In genomic region chr1:154608522-154609294, GRCh38 we compare ENCODE assay signal across 1 cellular context.
TF ChIP-seq lines count a peak whose summit lies in the region.

No MANE protein-coding gene starts in this region.

TF ChIP-seq in H1, 55 proteins besides CTCF, POLR2A, EP300 and RAD21:
- no peak for TF ChIP-seq TCF12 (IDR thresholded peaks at IDR 0.05; ENCODE audit: low read depth, low read length)
- no peak for TF ChIP-seq RFX5 (IDR thresholded peaks at IDR 0.05; ENCODE audit: borderline replicate concordance, low read depth, low read length)
- no peak for TF ChIP-seq RNF2 (IDR thresholded peaks at IDR 0.05; ENCODE audit: borderline replicate concordance, low read depth, low read length, missing control alignments, poor library complexity, severe bottlenecking)
- TF ChIP-seq FOSL1 (IDR thresholded peaks at IDR 0.05; ENCODE audit: insufficient read depth, low read depth, low read length): no peak
- TF ChIP-seq SP1 (IDR thresholded peaks at IDR 0.05; ENCODE audit: low read depth, low read length): no peak
- no peak for TF ChIP-seq YY1 (IDR thresholded peaks at IDR 0.05; ENCODE audit: low read depth, low read length)
- TF ChIP-seq NRF1 (IDR thresholded peaks at IDR 0.05; ENCODE audit: low read depth, low read length): no peak
- TF ChIP-seq POU5F1 (IDR thresholded peaks at IDR 0.05; ENCODE audit: low read depth, low read length): no peak
- no peak for TF ChIP-seq GABPA (IDR thresholded peaks at IDR 0.05; ENCODE audit: borderline replicate concordance, insufficient read depth, low read length)
- TF ChIP-seq JUND (IDR thresholded peaks at IDR 0.05; ENCODE audit: low read length): no peak
- TF ChIP-seq, protein P1, sequence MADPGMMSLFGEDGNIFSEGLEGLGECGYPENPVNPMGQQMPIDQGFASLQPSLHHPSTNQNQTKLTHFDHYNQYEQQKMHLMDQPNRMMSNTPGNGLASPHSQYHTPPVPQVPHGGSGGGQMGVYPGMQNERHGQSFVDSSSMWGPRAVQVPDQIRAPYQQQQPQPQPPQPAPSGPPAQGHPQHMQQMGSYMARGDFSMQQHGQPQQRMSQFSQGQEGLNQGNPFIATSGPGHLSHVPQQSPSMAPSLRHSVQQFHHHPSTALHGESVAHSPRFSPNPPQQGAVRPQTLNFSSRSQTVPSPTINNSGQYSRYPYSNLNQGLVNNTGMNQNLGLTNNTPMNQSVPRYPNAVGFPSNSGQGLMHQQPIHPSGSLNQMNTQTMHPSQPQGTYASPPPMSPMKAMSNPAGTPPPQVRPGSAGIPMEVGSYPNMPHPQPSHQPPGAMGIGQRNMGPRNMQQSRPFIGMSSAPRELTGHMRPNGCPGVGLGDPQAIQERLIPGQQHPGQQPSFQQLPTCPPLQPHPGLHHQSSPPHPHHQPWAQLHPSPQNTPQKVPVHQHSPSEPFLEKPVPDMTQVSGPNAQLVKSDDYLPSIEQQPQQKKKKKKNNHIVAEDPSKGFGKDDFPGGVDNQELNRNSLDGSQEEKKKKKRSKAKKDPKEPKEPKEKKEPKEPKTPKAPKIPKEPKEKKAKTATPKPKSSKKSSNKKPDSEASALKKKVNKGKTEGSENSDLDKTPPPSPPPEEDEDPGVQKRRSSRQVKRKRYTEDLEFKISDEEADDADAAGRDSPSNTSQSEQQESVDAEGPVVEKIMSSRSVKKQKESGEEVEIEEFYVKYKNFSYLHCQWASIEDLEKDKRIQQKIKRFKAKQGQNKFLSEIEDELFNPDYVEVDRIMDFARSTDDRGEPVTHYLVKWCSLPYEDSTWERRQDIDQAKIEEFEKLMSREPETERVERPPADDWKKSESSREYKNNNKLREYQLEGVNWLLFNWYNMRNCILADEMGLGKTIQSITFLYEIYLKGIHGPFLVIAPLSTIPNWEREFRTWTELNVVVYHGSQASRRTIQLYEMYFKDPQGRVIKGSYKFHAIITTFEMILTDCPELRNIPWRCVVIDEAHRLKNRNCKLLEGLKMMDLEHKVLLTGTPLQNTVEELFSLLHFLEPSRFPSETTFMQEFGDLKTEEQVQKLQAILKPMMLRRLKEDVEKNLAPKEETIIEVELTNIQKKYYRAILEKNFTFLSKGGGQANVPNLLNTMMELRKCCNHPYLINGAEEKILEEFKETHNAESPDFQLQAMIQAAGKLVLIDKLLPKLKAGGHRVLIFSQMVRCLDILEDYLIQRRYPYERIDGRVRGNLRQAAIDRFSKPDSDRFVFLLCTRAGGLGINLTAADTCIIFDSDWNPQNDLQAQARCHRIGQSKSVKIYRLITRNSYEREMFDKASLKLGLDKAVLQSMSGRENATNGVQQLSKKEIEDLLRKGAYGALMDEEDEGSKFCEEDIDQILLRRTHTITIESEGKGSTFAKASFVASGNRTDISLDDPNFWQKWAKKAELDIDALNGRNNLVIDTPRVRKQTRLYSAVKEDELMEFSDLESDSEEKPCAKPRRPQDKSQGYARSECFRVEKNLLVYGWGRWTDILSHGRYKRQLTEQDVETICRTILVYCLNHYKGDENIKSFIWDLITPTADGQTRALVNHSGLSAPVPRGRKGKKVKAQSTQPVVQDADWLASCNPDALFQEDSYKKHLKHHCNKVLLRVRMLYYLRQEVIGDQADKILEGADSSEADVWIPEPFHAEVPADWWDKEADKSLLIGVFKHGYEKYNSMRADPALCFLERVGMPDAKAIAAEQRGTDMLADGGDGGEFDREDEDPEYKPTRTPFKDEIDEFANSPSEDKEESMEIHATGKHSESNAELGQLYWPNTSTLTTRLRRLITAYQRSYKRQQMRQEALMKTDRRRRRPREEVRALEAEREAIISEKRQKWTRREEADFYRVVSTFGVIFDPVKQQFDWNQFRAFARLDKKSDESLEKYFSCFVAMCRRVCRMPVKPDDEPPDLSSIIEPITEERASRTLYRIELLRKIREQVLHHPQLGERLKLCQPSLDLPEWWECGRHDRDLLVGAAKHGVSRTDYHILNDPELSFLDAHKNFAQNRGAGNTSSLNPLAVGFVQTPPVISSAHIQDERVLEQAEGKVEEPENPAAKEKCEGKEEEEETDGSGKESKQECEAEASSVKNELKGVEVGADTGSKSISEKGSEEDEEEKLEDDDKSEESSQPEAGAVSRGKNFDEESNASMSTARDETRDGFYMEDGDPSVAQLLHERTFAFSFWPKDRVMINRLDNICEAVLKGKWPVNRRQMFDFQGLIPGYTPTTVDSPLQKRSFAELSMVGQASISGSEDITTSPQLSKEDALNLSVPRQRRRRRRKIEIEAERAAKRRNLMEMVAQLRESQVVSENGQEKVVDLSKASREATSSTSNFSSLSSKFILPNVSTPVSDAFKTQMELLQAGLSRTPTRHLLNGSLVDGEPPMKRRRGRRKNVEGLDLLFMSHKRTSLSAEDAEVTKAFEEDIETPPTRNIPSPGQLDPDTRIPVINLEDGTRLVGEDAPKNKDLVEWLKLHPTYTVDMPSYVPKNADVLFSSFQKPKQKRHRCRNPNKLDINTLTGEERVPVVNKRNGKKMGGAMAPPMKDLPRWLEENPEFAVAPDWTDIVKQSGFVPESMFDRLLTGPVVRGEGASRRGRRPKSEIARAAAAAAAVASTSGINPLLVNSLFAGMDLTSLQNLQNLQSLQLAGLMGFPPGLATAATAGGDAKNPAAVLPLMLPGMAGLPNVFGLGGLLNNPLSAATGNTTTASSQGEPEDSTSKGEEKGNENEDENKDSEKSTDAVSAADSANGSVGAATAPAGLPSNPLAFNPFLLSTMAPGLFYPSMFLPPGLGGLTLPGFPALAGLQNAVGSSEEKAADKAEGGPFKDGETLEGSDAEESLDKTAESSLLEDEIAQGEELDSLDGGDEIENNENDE (IDR thresholded peaks at IDR 0.05; ENCODE audit: insufficient replicate concordance, low read length): no peak
- TF ChIP-seq CTBP2 (IDR thresholded peaks at IDR 0.05; ENCODE audit: borderline replicate concordance, insufficient read depth, insufficient read length, low read length): no peak
- TF ChIP-seq CBX8 (IDR thresholded peaks at IDR 0.05; ENCODE audit: borderline replicate concordance, low read depth, low read length): no peak
- TF ChIP-seq NANOG (IDR thresholded peaks at IDR 0.05; ENCODE audit: insufficient read depth, low read depth, low read length, poor library complexity, severe bottlenecking): no peak
- TF ChIP-seq CHD1 (IDR thresholded peaks at IDR 0.05; ENCODE audit: low read depth, low read length): no peak
- TF ChIP-seq SP2 (IDR thresholded peaks at IDR 0.05; ENCODE audit: low read length): no peak
- no peak for TF ChIP-seq GTF2F1 (IDR thresholded peaks at IDR 0.05; ENCODE audit: borderline replicate concordance, low read depth, low read length)
- peak; percentile 89; the same call in 1 of the 2 replicates for TF ChIP-seq KDM1A (IDR thresholded peaks at IDR 0.05; ENCODE audit: borderline replicate concordance, low read length)
- no peak for TF ChIP-seq CEBPB (IDR thresholded peaks at IDR 0.05; ENCODE audit: low read depth, low read length)
- TF ChIP-seq SIRT6 (IDR thresholded peaks at IDR 0.05; ENCODE audit: low read length): no peak
- no peak for TF ChIP-seq BRCA1 (IDR thresholded peaks at IDR 0.05; ENCODE audit: low read depth, low read length)
- TF ChIP-seq PHF8 (conservative IDR thresholded peaks at IDR 0.05; ENCODE audit: low read depth, low read length): no peak
- TF ChIP-seq ASH2L (IDR thresholded peaks at IDR 0.05; ENCODE audit: low read length): no peak
- no peak for TF ChIP-seq HDAC6 (IDR thresholded peaks at IDR 0.05; ENCODE audit: low read depth, low read length)
- TF ChIP-seq CBX5 (IDR thresholded peaks at IDR 0.05; ENCODE audit: low read depth, low read length): no peak
- no peak for TF ChIP-seq JUN (IDR thresholded peaks at IDR 0.05; ENCODE audit: low read depth, low read length)
- TF ChIP-seq EZH2 (IDR thresholded peaks at IDR 0.05; ENCODE audit: low read depth, low read length, severe bottlenecking): no peak
- TF ChIP-seq, protein P2, sequence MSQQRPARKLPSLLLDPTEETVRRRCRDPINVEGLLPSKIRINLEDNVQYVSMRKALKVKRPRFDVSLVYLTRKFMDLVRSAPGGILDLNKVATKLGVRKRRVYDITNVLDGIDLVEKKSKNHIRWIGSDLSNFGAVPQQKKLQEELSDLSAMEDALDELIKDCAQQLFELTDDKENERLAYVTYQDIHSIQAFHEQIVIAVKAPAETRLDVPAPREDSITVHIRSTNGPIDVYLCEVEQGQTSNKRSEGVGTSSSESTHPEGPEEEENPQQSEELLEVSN (IDR thresholded peaks at IDR 0.05): no peak
- TF ChIP-seq ZNF274 (IDR thresholded peaks at IDR 0.05; ENCODE audit: borderline replicate concordance, extremely low read depth, low read length): no peak
- TF ChIP-seq, protein P3, sequence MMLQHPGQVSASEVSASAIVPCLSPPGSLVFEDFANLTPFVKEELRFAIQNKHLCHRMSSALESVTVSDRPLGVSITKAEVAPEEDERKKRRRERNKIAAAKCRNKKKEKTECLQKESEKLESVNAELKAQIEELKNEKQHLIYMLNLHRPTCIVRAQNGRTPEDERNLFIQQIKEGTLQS (IDR thresholded peaks at IDR 0.05; ENCODE audit: insufficient read depth, low read depth, low read length): no peak
- no peak; the same call in 1 of the 2 replicates for TF ChIP-seq CREB1 (IDR thresholded peaks at IDR 0.05)
- no peak for TF ChIP-seq CHD2 (IDR thresholded peaks at IDR 0.05; ENCODE audit: low read length)
- peak; percentile 68; the same call in 1 of the 2 replicates for TF ChIP-seq POLR2AphosphoS5 (IDR thresholded peaks at IDR 0.05; ENCODE audit: low read depth, low read length)
- no peak for TF ChIP-seq KDM5A (IDR thresholded peaks at IDR 0.05; ENCODE audit: low read length)
- peak; percentile 85 for TF ChIP-seq TAF7 (optimal IDR thresholded peaks at IDR 0.05; ENCODE audit: borderline replicate concordance, low read depth, low read length)
- TF ChIP-seq SIN3A (conservative IDR thresholded peaks at IDR 0.05 in 1 of 2, IDR thresholded peaks at IDR 0.05 in 1 of 2; ENCODE audit: low read depth in 1 of 2, low read length in 2 of 2): no peak
- peak; percentile 90 for TF ChIP-seq TAF1 (IDR thresholded peaks at IDR 0.05; ENCODE audit: low read depth, low read length)
- TF ChIP-seq SAP30 (IDR thresholded peaks at IDR 0.05; ENCODE audit: insufficient read depth, insufficient replicate concordance, low read length): no peak
- TF ChIP-seq EGR1 (IDR thresholded peaks at IDR 0.05; ENCODE audit: borderline replicate concordance, low read depth, low read length): peak; percentile 15; the same call in 1 of the 2 replicates
- TF ChIP-seq HDAC2 (IDR thresholded peaks at IDR 0.05; ENCODE audit: borderline replicate concordance in 1 of 2, low read depth in 2 of 2, low read length in 2 of 2): peak in 1 of 2 experiments; percentile 67; a peak in 1 of 4 replicates
- TF ChIP-seq SUZ12 (IDR thresholded peaks at IDR 0.05; ENCODE audit: low read length): no peak
- peak; percentile 81 for TF ChIP-seq TBP (IDR thresholded peaks at IDR 0.05; ENCODE audit: low read depth, low read length)
- TF ChIP-seq MAFK (IDR thresholded peaks at IDR 0.05; ENCODE audit: low read depth, low read length): no peak
- no peak for TF ChIP-seq BACH1 (IDR thresholded peaks at IDR 0.05; ENCODE audit: low read length)
- TF ChIP-seq TEAD4 (IDR thresholded peaks at IDR 0.05; ENCODE audit: low read depth, low read length): no peak
